In genomic region chr11:33542921-33543320, GRCh38 we compare ENCODE assay signal across 8 cellular contexts.
DNase-seq lines count a peak whose midpoint lies in the region; ATAC-seq, FAIRE-seq and TF ChIP-seq lines count a peak whose summit lies in the region.

No MANE protein-coding gene starts in this region.

- peaks cover 5% of the 10 kb centered on the region for H3K36me3 Mint-ChIP-seq in Calu3 (ENCODE audit: insufficient read depth, unreplicated experiment)

- peaks cover 8% of the 10 kb centered on the region for H3K4me1 Mint-ChIP-seq in Calu3 (ENCODE audit: low read depth, unreplicated experiment)
- no peaks in the 10 kb centered on the region for H3K4me1 Mint-ChIP-seq in stimulated activated naive CD8-positive, alpha-beta T cell treated with anti-CD3 and anti-CD28 coated beads, Interleukin-15, amount 100 ng/mL, for 72 hours

- BruUV-seq in Calu3 (replicated peaks; lab: Mats Ljungman, UMichigan) (no TSS peak), HepG2 (replicated peaks; lab: Mats Ljungman, UMichigan) (no TSS peak)

- TF ChIP-seq RAD21 in HepG2 (CRISPR knock-in tag; IDR thresholded peaks at IDR 0.05) = 0 out of 2 replicates have a peak, but pooled peaks have one; percentile 20

- WGBS in HepG2 (ENCODE audit: low lambda C conversion rate) = 2% methylated on average over 7 of the region's 7 CpGs

- H3K4me3 Mint-ChIP-seq in Calu3 (ENCODE audit: low read depth, unreplicated experiment) = no peak overlapping the region
- no peak overlapping the region for H3K4me3 Mint-ChIP-seq in stimulated activated naive CD8-positive, alpha-beta T cell treated with anti-CD3 and anti-CD28 coated beads, Interleukin-15, amount 100 ng/mL, for 72 hours

- no peaks in the 10 kb centered on the region for H3K79me2 ChIP-seq in HepG2 (ENCODE audit: insufficient read depth, low read length)

- H3K4me3 ChIP-seq in HepG2 (replicated peaks in 1 of 3; ENCODE audit: insufficient read depth in 1 of 3, low read depth in 2 of 3, low read length in 3 of 3) = no peak overlapping the region

- no peak overlapping the region for H3K9ac ChIP-seq in HepG2 (ENCODE audit: insufficient read depth, low read depth, low read length)

- peak; percentile 73 for DNase-seq in Calu3
- DNase-seq in HCEC 1CT = peak; percentile 44
- peak; percentile 73 for DNase-seq in cerebellar cortex (ENCODE audit: low spot score)
- DNase-seq in HepG2 (ENCODE audit: low spot score) = peak; percentile 23
- peak; percentile 8 to 16 for DNase-seq in stimulated activated naive CD8-positive, alpha-beta T cell treated with anti-CD3 and anti-CD28 coated beads, Interleukin-15, amount 100 ng/mL, for 72 hours
- DNase-seq in OCI-M2 (lab: John Stamatoyannopoulos, UW; ENCODE audit: unreplicated experiment) = no peak

- no peak overlapping the region for H3K27ac Mint-ChIP-seq in Calu3 (ENCODE audit: unreplicated experiment)
- no peak overlapping the region for H3K27ac Mint-ChIP-seq in stimulated activated naive CD8-positive, alpha-beta T cell treated with anti-CD3 and anti-CD28 coated beads, Interleukin-15, amount 100 ng/mL, for 72 hours

- H3K4me2 ChIP-seq in HepG2 (ENCODE audit: low read depth, low read length) = no peak overlapping the region

- no peaks in the 10 kb centered on the region for H3K4me1 ChIP-seq in HepG2 (ENCODE audit: insufficient read depth, low read length)

- H4K20me1 ChIP-seq in HepG2 (ENCODE audit: insufficient read depth, low read length) = no peaks in the 10 kb centered on the region

- TF ChIP-seq EP300 in HepG2 (IDR thresholded peaks at IDR 0.05; ENCODE audit: low read depth in 2 of 2, low read length in 2 of 2) (no peak), HepG2 (CRISPR knock-in tag; IDR thresholded peaks at IDR 0.05; ENCODE audit: borderline replicate concordance) (no peak)

- H3K9me3 Mint-ChIP-seq in Calu3 (ENCODE audit: low read depth, unreplicated experiment) = no peaks in the 10 kb centered on the region
- H3K9me3 Mint-ChIP-seq in stimulated activated naive CD8-positive, alpha-beta T cell treated with anti-CD3 and anti-CD28 coated beads, Interleukin-15, amount 100 ng/mL, for 72 hours = no peaks in the 10 kb centered on the region

- in situ Hi-C loops in HepG2 (cut with HindIII; ENCODE audit: extremely low pct_ligation_motif_present, low pct_unique_long_range_greater_than_20kb) = loop anchor here (5.0 kb wide), 1 partner anchor 144 kb away; no protein-coding TSS in a partner anchor

- peak; percentile 53 for TF ChIP-seq CTCF in Calu3 (IDR thresholded peaks at IDR 0.05; ENCODE audit: unreplicated experiment)
- peak; percentile 68 for TF ChIP-seq CTCF in HepG2 (CRISPR knock-in tag; IDR thresholded peaks at IDR 0.05)

- ATAC-seq in SK-N-SH treated with all-trans-retinoic acid at 6 μM for 48 hours (peak; percentile 79), HepG2 (peak; percentile 84), HG03469 (IDR thresholded peaks at IDR 0.05; ENCODE audit: unreplicated experiment) (no peak)
- no peak for ATAC-seq in stimulated activated naive CD8-positive, alpha-beta T cell treated with anti-CD3 and anti-CD28 coated beads, Interleukin-15, amount 100 ng/mL, for 72 hours

- intact Hi-C loops in Calu3 (cut with micrococcal nuclease; ENCODE audit: unreplicated experiment) (loop anchor here (1.0 to 5.0 kb wide), 3 partner anchors 144 to 284 kb away; no protein-coding TSS in a partner anchor), HepG2 (cut with micrococcal nuclease; ENCODE audit: unreplicated experiment) (loop anchor here (1.0 to 2.0 kb wide), 3 partner anchors 145 to 199 kb away; no protein-coding TSS in a partner anchor)

- no peak for TF ChIP-seq POLR2A in HepG2 (IDR thresholded peaks at IDR 0.05; ENCODE audit: insufficient read depth in 1 of 2, low read depth in 2 of 2, low read length in 2 of 2)

- H3K27me3 ChIP-seq in HepG2 (ENCODE audit: control insufficient read depth in 1 of 2, insufficient read depth in 2 of 2, low read length in 2 of 2) = peaks cover 0 to 40% of the 10 kb centered on the region in 2 experiments; a peak in 3 of 5 replicates

- peak; percentile 36 for FAIRE-seq in HepG2 (lab: Jason Lieb, UNC)

- H3K27ac ChIP-seq in HepG2 (ENCODE audit: extremely low read length, insufficient read depth, low read length) = no peak overlapping the region

- H3K27me3 Mint-ChIP-seq in Calu3 (ENCODE audit: unreplicated experiment) = no peaks in the 10 kb centered on the region
- peaks cover 53% of the 10 kb centered on the region for H3K27me3 Mint-ChIP-seq in stimulated activated naive CD8-positive, alpha-beta T cell treated with anti-CD3 and anti-CD28 coated beads, Interleukin-15, amount 100 ng/mL, for 72 hours

- CTCF ChIA-PET in Calu3 (lab: Charles Lee) (interaction anchor here (0.6 to 1.3 kb wide), 2 partner anchors 123 to 199 kb away, joined by 4 to 13 read pairs; no protein-coding TSS in a partner anchor), HepG2 (lab: Yijun Ruan, JAX; ENCODE audit: low intra/inter-chr PET ratio, low total read pairs) (interaction anchor here (0.5 to 1.6 kb wide), 4 partner anchors 145 to 200 kb away, joined by 3 to 19 read pairs (median 4); no protein-coding TSS in a partner anchor)

- POLR2A ChIA-PET in HepG2 (lab: Yijun Ruan, JAX) = no interaction called here

- no peaks in the 10 kb centered on the region for H3K9me3 ChIP-seq in HepG2 (ENCODE audit: low read length)

- no peak overlapping the region for H2AFZ ChIP-seq in HepG2 (ENCODE audit: low read length)

- H3K36me3 ChIP-seq in HepG2 (replicated peaks in 1 of 2; ENCODE audit: control insufficient read depth in 1 of 2, insufficient read depth in 2 of 2, low read length in 2 of 2) = no peaks in the 10 kb centered on the region

TF ChIP-seq in SK-N-SH treated with all-trans-retinoic acid at 6 μM for 48 hours, 23 proteins besides CTCF, POLR2A, EP300 and RAD21:
- TF ChIP-seq ZFP3 (CRISPR knock-in tag; IDR thresholded peaks at IDR 0.05) (no peak), GLIS3 (CRISPR knock-in tag; IDR thresholded peaks at IDR 0.05) (no peak)

TF ChIP-seq in HepG2, 621 proteins besides CTCF, POLR2A, EP300 and RAD21:
- TF ChIP-seq STAG1 (CRISPR knock-in tag; IDR thresholded peaks at IDR 0.05) = peak; percentile 63
- peak; percentile 93 for TF ChIP-seq ZNF317 (CRISPR knock-in tag; IDR thresholded peaks at IDR 0.05)
- no peak for TF ChIP-seq ZBTB37 (CRISPR knock-in tag; IDR thresholded peaks at IDR 0.05)
- no peak for TF ChIP-seq GPN1 (CRISPR knock-in tag; IDR thresholded peaks at IDR 0.05; ENCODE audit: borderline replicate concordance)
- TF ChIP-seq SMC3 (IDR thresholded peaks at IDR 0.05; ENCODE audit: low read length) = peak; percentile 82
TF ChIP-seq in HepG2: peak in this region for 3.

Comparison
In these comparisons a context has a peak if more than half of its experiments do, and no peak if none do; other contexts are left out.
1. ATAC-seq: peak in SK-N-SH treated with all-trans-retinoic acid at 6 μM for 48 hours (single experiment) and HepG2 (single experiment); none in stimulated activated naive CD8-positive, alpha-beta T cell treated with anti-CD3 and anti-CD28 coated beads, Interleukin-15, amount 100 ng/mL, for 72 hours (single experiment) and HG03469 (single experiment).